Comparison of ENCODE assay signal across 21 cellular contexts in the genomic region with DNA sequence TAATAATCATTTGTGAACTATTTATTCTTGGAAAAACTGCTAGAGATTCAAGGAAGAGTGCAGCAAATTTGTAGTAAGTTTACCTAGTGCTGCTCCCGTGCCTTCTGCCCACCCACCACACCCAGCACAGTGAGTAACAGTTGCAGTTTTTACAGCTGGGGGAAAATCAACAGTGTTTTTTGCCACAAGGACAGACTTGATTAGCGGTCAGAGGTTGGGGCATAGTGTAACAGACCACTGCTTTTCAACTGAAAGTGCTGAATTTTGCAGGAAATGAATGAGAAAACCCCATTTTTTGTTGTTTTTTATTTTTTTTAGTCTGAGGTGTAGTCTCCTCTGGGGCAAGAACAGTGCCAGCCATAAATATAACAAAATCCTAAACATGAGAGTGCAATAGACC. TPM values are rescaled to one million over a fixed set of nuclear protein-coding genes. Genes with fewer than 3 reads are reported as not detected.
A peak's percentile ranks its signal among the peaks of the same experiment; 100 is the strongest.
DNase-seq lines count a peak whose midpoint lies in the region; ATAC-seq and TF ChIP-seq lines count a peak whose summit lies in the region.
"Had no signal": no experiment of that assay in that cellular context is flagged by ENCODE, and none has a peak within 500 bp of the region (broad histone marks: within the 10 kb centered on the region; RNA-seq: fewer than 3 reads in every experiment).

No MANE protein-coding gene starts in this region.

- H3K4me3 Mint-ChIP-seq in activated T-cell treated with anti-CD3 and anti-CD28 coated beads, Interleukin-2, amount 50 U/mL, for 4 hours, result peak overlapping the region; percentile 16
- H3K4me3 Mint-ChIP-seq in effector memory CD8-positive, alpha-beta T cell, result peak overlapping the region; percentile 34 to 79
- peak overlapping the region; percentile 24 to 62 for H3K4me3 Mint-ChIP-seq in stimulated activated naive CD8-positive, alpha-beta T cell treated with anti-CD3 and anti-CD28 coated beads, Interleukin-15, amount 100 ng/mL, for 72 hours
- H3K4me3 Mint-ChIP-seq: mesothelial cell of epicardium had no signal

- H3F3A ChIP-seq in OCI-LY1 (ENCODE audit: insufficient read depth, low read length), result peaks cover 19% of the 10 kb centered on the region

- H3K27me3 Mint-ChIP-seq in activated T-cell treated with anti-CD3 and anti-CD28 coated beads, Interleukin-2, amount 50 U/mL, for 4 hours (ENCODE audit: low read depth), result peaks cover 15% of the 10 kb centered on the region
- H3K27me3 Mint-ChIP-seq in effector memory CD8-positive, alpha-beta T cell, result no peaks in the 10 kb centered on the region
- H3K27me3 Mint-ChIP-seq in stimulated activated naive CD8-positive, alpha-beta T cell treated with anti-CD3 and anti-CD28 coated beads, Interleukin-15, amount 100 ng/mL, for 72 hours, result no peaks in the 10 kb centered on the region

- peak; percentile 44 to 61 for ATAC-seq in activated T-cell treated with anti-CD3 and anti-CD28 coated beads, Interleukin-2, amount 50 U/mL, for 4 hours
- peak; percentile 28 for ATAC-seq in effector memory CD8-positive, alpha-beta T cell (replicated peaks)
- ATAC-seq in stimulated activated naive CD8-positive, alpha-beta T cell treated with anti-CD3 and anti-CD28 coated beads, Interleukin-15, amount 100 ng/mL, for 72 hours, result peak; percentile 76
- ATAC-seq in HG02840 (IDR thresholded peaks at IDR 0.05; ENCODE audit: low FRiP score, unreplicated experiment), result no peak
- ATAC-seq: esophagus mucosa, gastroesophageal sphincter, HCT116 had no signal

- no peaks in the 10 kb centered on the region for H3K36me3 Mint-ChIP-seq in activated T-cell treated with anti-CD3 and anti-CD28 coated beads, Interleukin-2, amount 50 U/mL, for 4 hours (ENCODE audit: insufficient read depth)
- peaks cover 51% of the 10 kb centered on the region for H3K36me3 Mint-ChIP-seq in effector memory CD8-positive, alpha-beta T cell (ENCODE audit: insufficient read depth)

- no peak overlapping the region for H2AFZ ChIP-seq in OCI-LY1 (ENCODE audit: low read length)

- peaks cover 43% of the 10 kb centered on the region for H3K36me3 ChIP-seq in OCI-LY1 (ENCODE audit: insufficient read depth, low read length)
- H3K36me3 ChIP-seq: cardiac muscle cell, gastroesophageal sphincter, SJCRH30, uterus had no signal

- H3K9me3 ChIP-seq in OCI-LY1 (ENCODE audit: low read length), result no peaks in the 10 kb centered on the region
- H3K9me3 ChIP-seq: gastroesophageal sphincter, SJCRH30, uterus had no signal

- no peak for DNase-seq in activated T-cell treated with anti-CD3 and anti-CD28 coated beads, Interleukin-2, amount 50 U/mL, for 4 hours
- DNase-seq in activated T-cell treated with anti-CD3 and anti-CD28 coated beads for 4 hours (no peak), GOT3 (lab: John Stamatoyannopoulos, UW) (no peak), dorsolateral prefrontal cortex (no peak)
- peak in 2 of 3 experiments; percentile 22 to 39 for DNase-seq in effector memory CD8-positive, alpha-beta T cell
- DNase-seq in stimulated activated naive CD8-positive, alpha-beta T cell treated with anti-CD3 and anti-CD28 coated beads, Interleukin-15, amount 100 ng/mL, for 72 hours, result peak in 1 of 2 donors; percentile 59
- DNase-seq: activated CD4-positive, CD25-positive, alpha-beta regulatory T cell; amygdala; DMS 273 treated with DMSO at 0.1 percent for 48 hours; NCI-H1105; SJCRH30; uterus had no signal

- intact Hi-C loops in dorsolateral prefrontal cortex (cut with DNase I), result no loop called here

- TF ChIP-seq CTCF in OCI-LY1 (IDR thresholded peaks at IDR 0.05; ENCODE audit: low read length), result no peak
- TF ChIP-seq CTCF in dorsolateral prefrontal cortex (IDR thresholded peaks at IDR 0.05 in 54 of 56, conservative IDR thresholded peaks at IDR 0.05 in 2 of 56; ENCODE audit: low read depth in 1 of 56, partially characterized antibody in 56 of 56), result no peak

- H3K9ac ChIP-seq in OCI-LY1 (ENCODE audit: low read length), result peak overlapping the region; percentile 75

- peak overlapping the region; percentile 81 for H3K4me2 ChIP-seq in OCI-LY1 (ENCODE audit: low read length)

- H3K9me2 ChIP-seq in OCI-LY1 (ENCODE audit: low read depth, low read length), result no peaks in the 10 kb centered on the region

- H3K4me1 ChIP-seq in OCI-LY1 (ENCODE audit: insufficient read depth, low read length, severe bottlenecking), result peaks cover 99% of the 10 kb centered on the region
- H3K4me1 ChIP-seq: uterus had no signal

- H3K27me3 ChIP-seq in OCI-LY1 (ENCODE audit: insufficient read depth, low read length) (no peaks in the 10 kb centered on the region), dorsolateral prefrontal cortex (no peaks in the 10 kb centered on the region)
- H3K27me3 ChIP-seq: cardiac muscle cell, gastroesophageal sphincter, SJCRH30, uterus had no signal

- H3K4me3 ChIP-seq in OCI-LY1 (ENCODE audit: low read depth, low read length, poor library complexity, severe bottlenecking), result peak overlapping the region; percentile 57
- no peak overlapping the region for H3K4me3 ChIP-seq in dorsolateral prefrontal cortex
- H3K4me3 ChIP-seq: cardiac muscle cell, gastroesophageal sphincter, SJCRH30, uterus had no signal

- no peaks in the 10 kb centered on the region for H4K20me1 ChIP-seq in OCI-LY1 (ENCODE audit: insufficient read depth, low read length)

- H3K27ac Mint-ChIP-seq in effector memory CD8-positive, alpha-beta T cell, result peak overlapping the region; percentile 100
- peak overlapping the region in 1 of 2 donors; percentile 60 for H3K27ac Mint-ChIP-seq in stimulated activated naive CD8-positive, alpha-beta T cell treated with anti-CD3 and anti-CD28 coated beads, Interleukin-15, amount 100 ng/mL, for 72 hours
- H3K27ac Mint-ChIP-seq: mesothelial cell of epicardium had no signal

- H3K27ac ChIP-seq in OCI-LY1 (ENCODE audit: low read depth, low read length, poor library complexity, severe bottlenecking) (peak overlapping the region; percentile 97), dorsolateral prefrontal cortex (no peak overlapping the region)
- H3K27ac ChIP-seq: C4-2B, cardiac muscle cell, gastroesophageal sphincter, SJCRH30, uterus had no signal

- peaks cover 19% of the 10 kb centered on the region for H3K4me1 Mint-ChIP-seq in activated T-cell treated with anti-CD3 and anti-CD28 coated beads, Interleukin-2, amount 50 U/mL, for 4 hours (ENCODE audit: low read depth)
- peaks cover 43 to 65% of the 10 kb centered on the region in 2 donors for H3K4me1 Mint-ChIP-seq in effector memory CD8-positive, alpha-beta T cell (ENCODE audit: low read depth in 2 of 2)
- peaks cover 76% of the 10 kb centered on the region for H3K4me1 Mint-ChIP-seq in stimulated activated naive CD8-positive, alpha-beta T cell treated with anti-CD3 and anti-CD28 coated beads, Interleukin-15, amount 100 ng/mL, for 72 hours

- no peaks in the 10 kb centered on the region for H3K9me3 Mint-ChIP-seq in activated T-cell treated with anti-CD3 and anti-CD28 coated beads, Interleukin-2, amount 50 U/mL, for 4 hours
- H3K9me3 Mint-ChIP-seq in effector memory CD8-positive, alpha-beta T cell, result no peaks in the 10 kb centered on the region
- no peaks in the 10 kb centered on the region for H3K9me3 Mint-ChIP-seq in stimulated activated naive CD8-positive, alpha-beta T cell treated with anti-CD3 and anti-CD28 coated beads, Interleukin-15, amount 100 ng/mL, for 72 hours

- H3K79me2 ChIP-seq in OCI-LY1 (ENCODE audit: insufficient read depth, low read length), result peaks cover 23% of the 10 kb centered on the region; the same call in 1 of the 2 replicates

RNA-seq across cellular contexts. Expression of a gene that starts 7.5 kb away (rescaled TPM):
- 10 to 100 TPM; 19.4 to 57.0 (median 55.4) TPM for total RNA-seq in activated T-cell treated with anti-CD3 and anti-CD28 coated beads, Interleukin-2, amount 50 U/mL, for 4 hours
- 1 to 10 TPM in 41 of 120 experiments, under 1 TPM in 61, not detected in 18; 0.26 to 2.9 (median 0.90) TPM for total RNA-seq in dorsolateral prefrontal cortex
- total RNA-seq: cardiac muscle cell, esophagus mucosa, mesothelial cell of epicardium, SJCRH30 had no signal

RNA-seq across cellular contexts. Expression of a gene that starts 12.2 kb away (rescaled TPM):
- 1 to 10 TPM in 1 of 3 donors, under 1 TPM in 2; 0.78 to 1.1 (median 0.95) TPM for total RNA-seq in activated T-cell treated with anti-CD3 and anti-CD28 coated beads, Interleukin-2, amount 50 U/mL, for 4 hours
- 1 to 10 TPM in 85 of 120 experiments, under 1 TPM in 19, not detected in 16; 0.48 to 6.1 (median 1.6) TPM for total RNA-seq in dorsolateral prefrontal cortex
- total RNA-seq: cardiac muscle cell; esophagus mucosa; mesothelial cell of epicardium; SJCRH30; T-helper 2 cell treated with Interferon-gamma antibody and Interleukin-4, amounts not matched to agents 100 ng/mL and 5 ng/mL, for 36 hours had no signal

RNA-seq across cellular contexts. Expression of a gene that starts 23.1 kb away (rescaled TPM):
- total RNA-seq in activated T-cell treated with anti-CD3 and anti-CD28 coated beads, Interleukin-2, amount 50 U/mL, for 4 hours, result under 1 TPM in 2 of 3 donors, not detected in 1; 0.46 to 0.47 TPM
- 1 to 10 TPM in 70 of 120 experiments, under 1 TPM in 24, not detected in 26; 0.55 to 4.4 (median 1.4) TPM for total RNA-seq in dorsolateral prefrontal cortex
- total RNA-seq: cardiac muscle cell; esophagus mucosa; gastroesophageal sphincter; mesothelial cell of epicardium; SJCRH30; T-helper 2 cell treated with Interferon-gamma antibody and Interleukin-4, amounts not matched to agents 100 ng/mL and 5 ng/mL, for 36 hours had no signal

RNA-seq across cellular contexts. Expression of a gene that starts 38.5 kb away (rescaled TPM):
- total RNA-seq in activated T-cell treated with anti-CD3 and anti-CD28 coated beads, Interleukin-2, amount 50 U/mL, for 4 hours, result under 1 TPM; 0.47 to 0.94 (median 0.71) TPM
- 10 to 100 TPM in 1 of 120 experiments, 1 to 10 TPM in 81, under 1 TPM in 15, not detected in 23; 0.51 to 10.3 (median 2.2) TPM for total RNA-seq in dorsolateral prefrontal cortex
- total RNA-seq: cardiac muscle cell; mesothelial cell of epicardium; SJCRH30; T-helper 2 cell treated with Interferon-gamma antibody and Interleukin-4, amounts not matched to agents 100 ng/mL and 5 ng/mL, for 36 hours had no signal

RNA-seq across cellular contexts. Expression of a gene that starts 55.9 kb away (rescaled TPM):
- 1 to 10 TPM in 2 of 3 donors, under 1 TPM in 1; 0.86 to 5.0 (median 1.5) TPM for total RNA-seq in activated T-cell treated with anti-CD3 and anti-CD28 coated beads, Interleukin-2, amount 50 U/mL, for 4 hours
- 1 to 10 TPM in 17 of 120 experiments, under 1 TPM in 27, not detected in 76; 0.31 to 4.0 (median 0.78) TPM for total RNA-seq in dorsolateral prefrontal cortex
- total RNA-seq: cardiac muscle cell; esophagus mucosa; mesothelial cell of epicardium; SJCRH30; T-helper 2 cell treated with Interferon-gamma antibody and Interleukin-4, amounts not matched to agents 100 ng/mL and 5 ng/mL, for 36 hours had no signal

Comparison
In these comparisons a context has a peak if more than half of its experiments do, and no peak if none do; other contexts are left out.
1. DNase-seq: peak in effector memory CD8-positive, alpha-beta T cell (2 of 3); none in activated T-cell treated with anti-CD3 and anti-CD28 coated beads, Interleukin-2, amount 50 U/mL, for 4 hours (single experiment), activated T-cell treated with anti-CD3 and anti-CD28 coated beads for 4 hours (single experiment), GOT3 (single experiment) and dorsolateral prefrontal cortex (0 of 10).
2. RNA of a gene that starts 7.5 kb away (total RNA-seq): 19.4 to 57.0 TPM in activated T-cell treated with anti-CD3 and anti-CD28 coated beads, Interleukin-2, amount 50 U/mL, for 4 hours; 0.26 to 2.9 TPM in dorsolateral prefrontal cortex; every median in the first group is over 4 times any median in the second.
3. Peak in every context shown above with its lines, with median percentiles within 50 percentile points of each other: H3K4me3 Mint-ChIP-seq.